ENCODE assay signal across 15 cellular contexts in genomic region chr9:130806388-130806716, GRCh38.
"Had no signal": no experiment of that assay in that cellular context is flagged by ENCODE, and none has a peak within 500 bp of the region (broad histone marks: within the 10 kb centered on the region; RNA-seq: fewer than 3 reads in every experiment).

No MANE protein-coding gene starts in this region.

- H3K27ac ChIP-seq: lower lobe of right lung, neural progenitor cell, psoas muscle, thoracic aorta had no signal

- H3K4me2 ChIP-seq: neural progenitor cell had no signal

- H3K27ac Mint-ChIP-seq: activated naive CD8-positive, alpha-beta T cell treated with anti-CD3 and anti-CD28 coated beads, Interleukin-2, amount 50 U/mL, for 24 hours; activated T-helper 1 cell treated with anti-CD3 and anti-CD28 coated beads, Interleukin-12 subunit alpha, Interleukin-12 subunit beta, Interleukin-2, Interleukin-4 antibody, amounts not matched to agents 30 ng/mL and 10 ng/mL and 1 ng/mL, durations not matched to agents 14 hours and 24 hours and 36 hours; neural progenitor cell had no signal

- H3K4me3 ChIP-seq: lower lobe of right lung, neural progenitor cell, psoas muscle, spleen, thoracic aorta had no signal

- H3K27me3 ChIP-seq: neural progenitor cell, spleen had no signal

- H3K36me3 ChIP-seq: lower lobe of right lung, neural progenitor cell, spleen, thoracic aorta had no signal

- H3K4me3 Mint-ChIP-seq: activated naive CD8-positive, alpha-beta T cell treated with anti-CD3 and anti-CD28 coated beads, Interleukin-2, amount 50 U/mL, for 24 hours; activated T-helper 1 cell treated with anti-CD3 and anti-CD28 coated beads, Interleukin-12 subunit alpha, Interleukin-12 subunit beta, Interleukin-2, Interleukin-4 antibody, amounts not matched to agents 30 ng/mL and 10 ng/mL and 1 ng/mL, durations not matched to agents 14 hours and 24 hours and 36 hours; mesothelial cell of epicardium; neural progenitor cell had no signal

- ATAC-seq: activated CD4-positive, CD25-positive, alpha-beta regulatory T cell treated with anti-CD3 and anti-CD28 coated beads, Interleukin-2, amount 50 U/mL, for 24 hours; activated naive CD8-positive, alpha-beta T cell treated with anti-CD3 and anti-CD28 coated beads, Interleukin-2, amount 50 U/mL, for 24 hours; esophagus mucosa; left colon; lower lobe of right lung; psoas muscle; sciatic nerve had no signal

- H3K4me1 ChIP-seq: lower lobe of right lung, psoas muscle had no signal

- H3K9me3 Mint-ChIP-seq: activated naive CD8-positive, alpha-beta T cell treated with anti-CD3 and anti-CD28 coated beads, Interleukin-2, amount 50 U/mL, for 24 hours had no signal

- DNase-seq: activated CD4-positive, alpha-beta T cell treated with anti-CD3 and anti-CD28 coated beads, Interleukin-2, amount 50 U/mL, for 1 hour; activated naive CD4-positive, alpha-beta T cell; activated naive CD8-positive, alpha-beta T cell treated with anti-CD3 and anti-CD28 coated beads, Interleukin-2, amount 50 U/mL, for 24 hours; aorta; left colon; lower lobe of right lung; psoas muscle; spleen had no signal

- H3K9me3 ChIP-seq: lower lobe of right lung, psoas muscle, spleen, thoracic aorta had no signal

- H3K27me3 Mint-ChIP-seq: activated naive CD8-positive, alpha-beta T cell treated with anti-CD3 and anti-CD28 coated beads, Interleukin-2, amount 50 U/mL, for 24 hours had no signal
